ENCODE assay signal across 8 cellular contexts in genomic region chr5:107671742-107672211, GRCh38. TPM values are rescaled to one million over a fixed set of nuclear protein-coding genes. Genes with fewer than 3 reads are reported as not detected.
DNase-seq lines count a peak whose midpoint lies in the region; ATAC-seq and TF ChIP-seq lines count a peak whose summit lies in the region.

No MANE protein-coding gene starts in this region.

- ATAC-seq in activated CD8-positive, alpha-beta T cell treated with anti-CD3 and anti-CD28 coated beads, Interleukin-2, amount 10 ng/mL, durations not matched to agents 7 days and 5 days, result no peak
- ATAC-seq in HG02970 (IDR thresholded peaks at IDR 0.05; ENCODE audit: low FRiP score, unreplicated experiment), result no peak
- no peak for ATAC-seq in activated naive CD4-positive, alpha-beta T cell treated with anti-CD3 and anti-CD28 coated beads, Interleukin-2, amount 50 U/mL, for 72 hours

- peaks cover 65% of the 10 kb centered on the region for H3K27me3 Mint-ChIP-seq in activated CD8-positive, alpha-beta T cell treated with anti-CD3 and anti-CD28 coated beads, Interleukin-2, amount 10 ng/mL, durations not matched to agents 7 days and 5 days (ENCODE audit: low read depth)

- POLR2A ChIA-PET in activated CD8-positive, alpha-beta T cell treated with anti-CD3 and anti-CD28 coated beads, Interleukin-2, amount 10 ng/mL, durations not matched to agents 7 days and 5 days (lab: Charles Lee), result no interaction called here

- H3K9me3 ChIP-seq in left ventricle myocardium inferior (replicated peaks), result no peaks in the 10 kb centered on the region

- H3K27ac Mint-ChIP-seq in activated CD8-positive, alpha-beta T cell treated with anti-CD3 and anti-CD28 coated beads, Interleukin-2, amount 10 ng/mL, durations not matched to agents 7 days and 5 days, result no peak overlapping the region
- peak overlapping the region in 1 of 2 donors; percentile 55 for H3K27ac Mint-ChIP-seq in activated naive CD4-positive, alpha-beta T cell treated with anti-CD3 and anti-CD28 coated beads, Interleukin-2, amount 50 U/mL, for 72 hours

- peaks cover 35% of the 10 kb centered on the region for H3K4me1 Mint-ChIP-seq in activated CD8-positive, alpha-beta T cell treated with anti-CD3 and anti-CD28 coated beads, Interleukin-2, amount 10 ng/mL, durations not matched to agents 7 days and 5 days (ENCODE audit: low read depth)

- H3K4me1 ChIP-seq in left ventricle myocardium inferior, result peaks cover 48% of the 10 kb centered on the region

- H3K4me3 ChIP-seq in GM12864 (ENCODE audit: low read depth, low read length) (peak overlapping the region; percentile 66), left ventricle myocardium inferior (peak overlapping the region; percentile 77)

- intact Hi-C loops in left ventricle myocardium inferior (cut with micrococcal nuclease), result no loop called here

- H3K36me3 Mint-ChIP-seq in activated CD8-positive, alpha-beta T cell treated with anti-CD3 and anti-CD28 coated beads, Interleukin-2, amount 10 ng/mL, durations not matched to agents 7 days and 5 days (ENCODE audit: low read depth), result peaks cover 2% of the 10 kb centered on the region
- peaks cover 0 to 12% of the 10 kb centered on the region in 2 donors for H3K36me3 Mint-ChIP-seq in activated naive CD4-positive, alpha-beta T cell treated with anti-CD3 and anti-CD28 coated beads, Interleukin-2, amount 50 U/mL, for 72 hours

- CTCF ChIA-PET in activated CD8-positive, alpha-beta T cell treated with anti-CD3 and anti-CD28 coated beads, Interleukin-2, amount 10 ng/mL, durations not matched to agents 7 days and 5 days (lab: Charles Lee), result interaction anchor here (1.6 kb wide), 1 partner anchor 99 kb away, joined by 4 read pairs; no protein-coding TSS in a partner anchor

- DNase-seq in A172 (ENCODE audit: low spot score) (peak; percentile 66), GM12864 (ENCODE audit: low read depth) (no peak), NCI-H1930 (lab: John Stamatoyannopoulos, UW) (peak; percentile 27 to 43), left ventricle myocardium inferior (peak; percentile 17), retina (peak; percentile 89)
- no peak for DNase-seq in activated CD8-positive, alpha-beta T cell treated with anti-CD3 and anti-CD28 coated beads, Interleukin-2, amount 10 ng/mL, durations not matched to agents 7 days and 5 days
- DNase-seq in activated naive CD4-positive, alpha-beta T cell treated with anti-CD3 and anti-CD28 coated beads, Interleukin-2, amount 50 U/mL, for 72 hours (ENCODE audit: low spot score in 2 of 2), result no peak

- H3K4me3 Mint-ChIP-seq in activated CD8-positive, alpha-beta T cell treated with anti-CD3 and anti-CD28 coated beads, Interleukin-2, amount 10 ng/mL, durations not matched to agents 7 days and 5 days, result peak overlapping the region; percentile 64

- peak overlapping the region; percentile 92 for H3K27ac ChIP-seq in left ventricle myocardium inferior (replicated peaks)

- no peak for TF ChIP-seq CTCF in GM12864 (IDR thresholded peaks at IDR 0.05; ENCODE audit: low read depth, low read length, missing control alignments)
- no peak for TF ChIP-seq CTCF in left ventricle myocardium inferior (IDR thresholded peaks at IDR 0.05; ENCODE audit: borderline replicate concordance)

- H3K36me3 ChIP-seq in left ventricle myocardium inferior, result no peaks in the 10 kb centered on the region

- H3K9me3 Mint-ChIP-seq in activated CD8-positive, alpha-beta T cell treated with anti-CD3 and anti-CD28 coated beads, Interleukin-2, amount 10 ng/mL, durations not matched to agents 7 days and 5 days (ENCODE audit: insufficient read depth), result no peaks in the 10 kb centered on the region
- H3K9me3 Mint-ChIP-seq in activated naive CD4-positive, alpha-beta T cell treated with anti-CD3 and anti-CD28 coated beads, Interleukin-2, amount 50 U/mL, for 72 hours, result no peaks in the 10 kb centered on the region

- peaks cover 61% of the 10 kb centered on the region for H3K27me3 ChIP-seq in left ventricle myocardium inferior (ENCODE audit: low read depth)

RNA-seq across cellular contexts. Expression of gene EFNA5, which starts 1.0 kb away (rescaled TPM):
- 3.0 and 3.4 TPM in 2 replicates for total RNA-seq in A172 (2014; rRNA removed; shearing (Covaris generic))
- not detected for total RNA-seq in activated CD8-positive, alpha-beta T cell treated with anti-CD3 and anti-CD28 coated beads, Interleukin-2, amount 10 ng/mL, durations not matched to agents 7 days and 5 days
- total RNA-seq in left ventricle myocardium inferior, result 28.2 TPM
- total RNA-seq in activated naive CD4-positive, alpha-beta T cell treated with anti-CD3 and anti-CD28 coated beads, Interleukin-2, amount 50 U/mL, for 72 hours, result not detected

Comparison
In these comparisons a context has a peak if more than half of its experiments do, and no peak if none do; other contexts are left out.
1. DNase-seq: peak in A172 (single experiment), NCI-H1930 (2 of 2), left ventricle myocardium inferior (single experiment) and retina (single experiment); none in GM12864 (single experiment), activated CD8-positive, alpha-beta T cell treated with anti-CD3 and anti-CD28 coated beads, Interleukin-2, amount 10 ng/mL, durations not matched to agents 7 days and 5 days (single experiment) and activated naive CD4-positive, alpha-beta T cell treated with anti-CD3 and anti-CD28 coated beads, Interleukin-2, amount 50 U/mL, for 72 hours (0 of 2).